ENCODE assay signal across 32 cellular contexts in the genomic region with DNA sequence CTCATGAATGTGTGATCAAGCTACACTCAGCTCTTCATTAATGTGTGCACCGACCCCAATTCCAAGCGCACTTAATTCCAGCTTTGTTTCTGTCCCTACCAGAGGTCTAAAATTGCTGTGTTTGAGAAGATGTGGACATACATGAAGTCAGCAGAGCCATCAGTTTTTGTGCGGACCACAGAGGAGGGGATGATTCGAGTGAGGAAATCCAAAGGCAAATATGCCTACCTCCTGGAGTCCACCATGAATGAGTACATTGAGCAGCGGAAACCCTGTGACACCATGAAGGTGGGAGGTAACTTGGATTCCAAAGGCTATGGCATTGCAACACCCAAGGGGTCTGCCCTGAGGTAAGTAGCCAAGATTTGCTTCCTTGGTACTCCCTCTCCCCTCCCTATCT.
A peak's percentile ranks its signal among the peaks of the same experiment; 100 is the strongest.
DNase-seq lines count a peak whose midpoint lies in the region; ATAC-seq and TF ChIP-seq lines count a peak whose summit lies in the region.
"Had no signal": no experiment of that assay in that cellular context is flagged by ENCODE, and none has a peak within 500 bp of the region (broad histone marks: within the 10 kb centered on the region; RNA-seq: fewer than 3 reads in every experiment).

No MANE protein-coding gene starts in this region.

- TF ChIP-seq CTCF in AG04450 (IDR thresholded peaks at IDR 0.05; ENCODE audit: low read depth, low read length) (no peak), esophagus muscularis mucosa (IDR thresholded peaks at IDR 0.05) (no peak), osteocyte (IDR thresholded peaks at IDR 0.05) (no peak), glutamatergic neuron (IDR thresholded peaks at IDR 0.05; ENCODE audit: partially characterized antibody, unreplicated experiment) (no peak)
- TF ChIP-seq CTCF in CD8-positive, alpha-beta T cell (IDR thresholded peaks at IDR 0.05) = no peak

- intact Hi-C loops in esophagus muscularis mucosa (cut with DNase I) = no loop called here
- intact Hi-C loops in CD8-positive, alpha-beta T cell (cut with DNase I, micrococcal nuclease) = no loop called here

- peaks cover 0 to 3% (median 0%) of the 10 kb centered on the region in 4 donors for H3K4me1 ChIP-seq in esophagus muscularis mucosa
- no peaks in the 10 kb centered on the region for H3K4me1 ChIP-seq in CD8-positive, alpha-beta T cell (ENCODE audit: insufficient read depth, low read length)
- H3K4me1 ChIP-seq: A549; BLaER1; BLaER1 treated with 17β-estradiol and CSF1 and Interleukin-3, amounts not matched to agents 10 nM and 100 nM; Caco-2 had no signal

- no peaks in the 10 kb centered on the region for H3K36me3 ChIP-seq in esophagus muscularis mucosa
- H3K36me3 ChIP-seq in CD8-positive, alpha-beta T cell (ENCODE audit: insufficient read depth, low read length) = no peaks in the 10 kb centered on the region
- H3K36me3 ChIP-seq: BE2C; BLaER1; BLaER1 treated with 17β-estradiol and CSF1 and Interleukin-3, amounts not matched to agents 10 nM and 100 nM had no signal

- H3K4me3 ChIP-seq in AG04450 (ENCODE audit: low read depth, low read length) (no peak overlapping the region), esophagus muscularis mucosa (no peak overlapping the region)
- H3K4me3 ChIP-seq in CD8-positive, alpha-beta T cell (ENCODE audit: low read depth, low read length) = no peak overlapping the region
- H3K4me3 ChIP-seq: A549; BLaER1; BLaER1 treated with 17β-estradiol and CSF1 and Interleukin-3, amounts not matched to agents 10 nM and 100 nM had no signal

- H3K27me3 Mint-ChIP-seq in osteocyte (ENCODE audit: unreplicated experiment) = no peaks in the 10 kb centered on the region
- H3K27me3 Mint-ChIP-seq in CD8-positive, alpha-beta T cell (ENCODE audit: low read depth) = peaks cover 2% of the 10 kb centered on the region
- H3K27me3 Mint-ChIP-seq in glutamatergic neuron (ENCODE audit: unreplicated experiment) = peaks cover 2% of the 10 kb centered on the region
- H3K27me3 Mint-ChIP-seq: B cell; CD4-positive, alpha-beta memory T cell; CD4-positive, alpha-beta T cell; CD4-positive, CD25-positive, alpha-beta regulatory T cell had no signal

- peaks cover 14% of the 10 kb centered on the region for H3K4me1 Mint-ChIP-seq in osteocyte (ENCODE audit: unreplicated experiment)
- no peaks in the 10 kb centered on the region for H3K4me1 Mint-ChIP-seq in CD8-positive, alpha-beta T cell (ENCODE audit: low read depth)
- no peaks in the 10 kb centered on the region for H3K4me1 Mint-ChIP-seq in glutamatergic neuron (ENCODE audit: low read depth, unreplicated experiment)
- H3K4me1 Mint-ChIP-seq: B cell; CD14-positive monocyte; CD4-positive, alpha-beta memory T cell; CD4-positive, CD25-positive, alpha-beta regulatory T cell; CD8-positive, alpha-beta memory T cell had no signal

- H3K27ac ChIP-seq in AG04450 (ENCODE audit: low read depth, low read length) (peak overlapping the region; percentile 13), esophagus muscularis mucosa (replicated peaks in 1 of 4) (no peak overlapping the region)
- H3K27ac ChIP-seq in CD8-positive, alpha-beta T cell (ENCODE audit: low read depth, low read length) = no peak overlapping the region
- H3K27ac ChIP-seq: 22Rv1; A549; BLaER1; BLaER1 treated with 17β-estradiol and CSF1 and Interleukin-3, amounts not matched to agents 10 nM and 100 nM; C4-2B had no signal

- WGBS in esophagus muscularis mucosa = 94% methylated on average over 5 of the region's 5 CpGs

- no peak for DNase-seq in AG04450 (ENCODE audit: low read depth, low spot score)
- DNase-seq in esophagus muscularis mucosa (ENCODE audit: extremely low spot score) = peak; percentile 78
- peak; percentile 51 for DNase-seq in osteocyte (ENCODE audit: extremely low spot score, unreplicated experiment)
- DNase-seq in activated T-cell treated with anti-CD3 and anti-CD28 coated beads, Interleukin-2, amount 50 U/mL, for 48 hours = no peak
- no peak for DNase-seq in CD8-positive, alpha-beta T cell
- DNase-seq in glutamatergic neuron = no peak
- DNase-seq: 8988T; ACHN; AML-193; BE2C; C1 segment of cervical spinal cord; Caco-2; Calu3; CD4-positive, alpha-beta memory T cell; CD4-positive, alpha-beta T cell; CD4-positive, CD25-positive, alpha-beta regulatory T cell; CD8-positive, alpha-beta memory T cell; COR-L47; DMS 273 treated with DMSO at 0.1 percent for 48 hours; DMS153; DMS53; DMS79; DMS79 treated with DMSO at 0.1 percent for 48 hours; DND-41; EL had no signal

- H3K4me3 Mint-ChIP-seq in osteocyte (ENCODE audit: unreplicated experiment) = no peak overlapping the region
- H3K4me3 Mint-ChIP-seq in CD8-positive, alpha-beta T cell = no peak overlapping the region
- H3K4me3 Mint-ChIP-seq in glutamatergic neuron (ENCODE audit: unreplicated experiment) = no peak overlapping the region
- H3K4me3 Mint-ChIP-seq: B cell; CD14-positive monocyte; CD4-positive, alpha-beta memory T cell; CD4-positive, alpha-beta T cell; CD4-positive, CD25-positive, alpha-beta regulatory T cell; CD8-positive, alpha-beta memory T cell had no signal

- no peaks in the 10 kb centered on the region for H3K9me3 Mint-ChIP-seq in osteocyte (ENCODE audit: unreplicated experiment)
- H3K9me3 Mint-ChIP-seq in CD8-positive, alpha-beta T cell = no peaks in the 10 kb centered on the region
- no peaks in the 10 kb centered on the region for H3K9me3 Mint-ChIP-seq in glutamatergic neuron (ENCODE audit: unreplicated experiment)
- H3K9me3 Mint-ChIP-seq: CD4-positive, alpha-beta T cell had no signal

- no peak for ATAC-seq in CD8-positive, alpha-beta T cell
- ATAC-seq: A549 had no signal

- H3K9me3 ChIP-seq in AG04450 (ENCODE audit: control insufficient read depth, insufficient read depth, low read length) (no peaks in the 10 kb centered on the region), esophagus muscularis mucosa (no peaks in the 10 kb centered on the region)
- no peaks in the 10 kb centered on the region for H3K9me3 ChIP-seq in CD8-positive, alpha-beta T cell (ENCODE audit: low read length)
- H3K9me3 ChIP-seq: A549; BE2C; BLaER1; BLaER1 treated with 17β-estradiol and CSF1 and Interleukin-3, amounts not matched to agents 10 nM and 100 nM; Caco-2 had no signal

- H3K27ac Mint-ChIP-seq in osteocyte (ENCODE audit: unreplicated experiment) = no peak overlapping the region
- no peak overlapping the region for H3K27ac Mint-ChIP-seq in CD8-positive, alpha-beta T cell
- no peak overlapping the region for H3K27ac Mint-ChIP-seq in glutamatergic neuron (ENCODE audit: unreplicated experiment)
- H3K27ac Mint-ChIP-seq: B cell; CD14-positive monocyte; CD4-positive, alpha-beta memory T cell; CD4-positive, alpha-beta T cell; CD4-positive, CD25-positive, alpha-beta regulatory T cell; CD8-positive, alpha-beta memory T cell had no signal

- H3K36me3 Mint-ChIP-seq in osteocyte (ENCODE audit: unreplicated experiment) (peaks cover 24% of the 10 kb centered on the region), glutamatergic neuron (ENCODE audit: unreplicated experiment) (no peaks in the 10 kb centered on the region)
- no peaks in the 10 kb centered on the region for H3K36me3 Mint-ChIP-seq in CD8-positive, alpha-beta T cell
- H3K36me3 Mint-ChIP-seq: CD14-positive monocyte; CD4-positive, alpha-beta memory T cell; CD4-positive, CD25-positive, alpha-beta regulatory T cell; CD8-positive, alpha-beta memory T cell had no signal

- CTCF ChIA-PET in AG04450 (lab: Charles Lee) = interaction anchor here (1.3 kb wide), 1 partner anchor 273 kb away, joined by 3 read pairs; no protein-coding TSS in a partner anchor
- CTCF ChIA-PET in CD8-positive, alpha-beta T cell (lab: Charles Lee) = no interaction called here

- POLR2A ChIA-PET in AG04450 (lab: Yijun Ruan, JAX) = no interaction called here
- POLR2A ChIA-PET in CD8-positive, alpha-beta T cell (lab: Charles Lee) = no interaction called here

- no peak for TF ChIP-seq EP300 in esophagus muscularis mucosa (IDR thresholded peaks at IDR 0.05)

- no peaks in the 10 kb centered on the region for H3K27me3 ChIP-seq in AG04450 (ENCODE audit: control insufficient read depth, insufficient read depth, low read length)
- no peaks in the 10 kb centered on the region for H3K27me3 ChIP-seq in esophagus muscularis mucosa
- no peaks in the 10 kb centered on the region for H3K27me3 ChIP-seq in CD8-positive, alpha-beta T cell (ENCODE audit: insufficient read depth, low read length)
- H3K27me3 ChIP-seq: BE2C; BLaER1; BLaER1 treated with 17β-estradiol and CSF1 and Interleukin-3, amounts not matched to agents 10 nM and 100 nM had no signal

- no peak for TF ChIP-seq POLR2A in esophagus muscularis mucosa (IDR thresholded peaks at IDR 0.05; ENCODE audit: low read depth)

Comparison
In these comparisons a context has a peak if more than half of its experiments do, and no peak if none do; other contexts are left out.
1. DNase-seq: peak in esophagus muscularis mucosa (single experiment) and osteocyte (single experiment); none in AG04450 (single experiment), activated T-cell treated with anti-CD3 and anti-CD28 coated beads, Interleukin-2, amount 50 U/mL, for 48 hours (0 of 2), CD8-positive, alpha-beta T cell (0 of 7) and glutamatergic neuron (single experiment).